In the genomic region with DNA sequence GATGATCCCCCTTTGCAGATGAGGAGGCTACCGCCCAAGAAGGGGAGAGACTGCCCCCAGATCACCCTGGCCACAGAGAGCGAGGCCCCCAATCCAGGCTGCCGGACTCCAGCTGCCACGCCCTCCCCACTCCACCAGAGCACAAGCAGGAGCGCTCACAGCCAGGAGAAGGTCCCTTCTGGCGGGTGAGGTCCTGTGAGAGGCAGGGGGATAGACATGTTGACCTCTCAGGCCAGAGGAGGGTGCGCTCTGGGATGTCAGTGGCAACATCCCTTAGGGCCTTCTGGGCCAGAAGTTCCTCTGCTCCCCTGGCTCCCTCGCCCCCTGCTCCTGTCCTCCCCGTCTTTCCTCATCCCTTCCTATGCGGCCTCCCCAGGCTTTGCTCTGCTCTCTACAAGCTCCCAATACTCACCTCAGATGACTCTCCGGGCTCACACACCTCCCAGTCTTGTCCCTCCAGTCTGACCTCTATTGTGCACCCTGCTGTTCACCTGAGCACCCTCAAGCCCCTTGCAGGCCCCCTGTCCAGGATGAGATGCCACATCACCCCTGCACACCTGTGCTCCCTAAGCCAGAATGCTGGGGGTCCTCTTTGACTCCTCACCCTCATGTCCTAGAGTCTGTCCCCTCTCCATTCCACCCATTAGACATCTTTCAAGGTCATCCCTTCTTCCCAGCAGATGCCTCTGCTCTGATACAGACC, we compare ENCODE assay signal across 7 cellular contexts. TPM values are rescaled to one million over a fixed set of nuclear protein-coding genes. Genes with fewer than 3 reads are reported as not detected.
DNase-seq lines count a peak whose midpoint lies in the region; TF ChIP-seq lines count a peak whose summit lies in the region.

No MANE protein-coding gene starts in this region.

- H2BK120ac ChIP-seq in mesendoderm (ENCODE audit: low read depth, low read length), result no peak overlapping the region

- H3K79me1 ChIP-seq in mesendoderm (ENCODE audit: low read length), result no peaks in the 10 kb centered on the region

- no peaks in the 10 kb centered on the region for H3K36me3 ChIP-seq in DOHH2 (ENCODE audit: control insufficient read depth, low read length)
- H3K36me3 ChIP-seq in MM.1S (replicated peaks; ENCODE audit: insufficient read depth, low read length), result no peaks in the 10 kb centered on the region
- H3K36me3 ChIP-seq in prostate gland, result no peaks in the 10 kb centered on the region
- H3K36me3 ChIP-seq in mesendoderm (ENCODE audit: control insufficient read depth, insufficient read depth, low read length), result no peaks in the 10 kb centered on the region

- 67% methylated on average over 10 of the region's 11 CpGs for WGBS in prostate gland
- WGBS in mesendoderm (ENCODE audit: extremely low coverage, insufficient coverage, low lambda C conversion rate), result no CpG with 5 or more reads among the region's 11 CpGs

- no peak overlapping the region for H3K56ac ChIP-seq in mesendoderm (ENCODE audit: low read length)

- H3K9me3 ChIP-seq in DOHH2 (ENCODE audit: control insufficient read depth, insufficient read depth, low read length) (no peaks in the 10 kb centered on the region), MM.1S (replicated peaks; ENCODE audit: insufficient read depth, low read length) (no peaks in the 10 kb centered on the region), prostate gland (no peaks in the 10 kb centered on the region)

- peaks cover 8% of the 10 kb centered on the region; the same call in 1 of the 2 replicates for H3K4me1 ChIP-seq in DOHH2 (ENCODE audit: control insufficient read depth, low read length)
- H3K4me1 ChIP-seq in MM.1S (ENCODE audit: low read length), result peaks cover 16% of the 10 kb centered on the region
- no peaks in the 10 kb centered on the region for H3K4me1 ChIP-seq in prostate gland (replicated peaks)
- H3K4me1 ChIP-seq in mesendoderm (ENCODE audit: control insufficient read depth, low read depth, low read length), result no peaks in the 10 kb centered on the region

- intact Hi-C loops in prostate gland (cut with DNase I), result loop anchor here (1.0 to 5.0 kb wide), 2 partner anchors 125 to 427 kb away; partner anchors contain the start of gene DLX3

- no peaks in the 10 kb centered on the region for H3K9me2 ChIP-seq in DOHH2 (replicated peaks; ENCODE audit: control insufficient read depth, low read length)
- H3K9me2 ChIP-seq in MM.1S (replicated peaks; ENCODE audit: insufficient read depth, low read length), result no peaks in the 10 kb centered on the region

- H3K27me3 ChIP-seq in DOHH2 (ENCODE audit: control insufficient read depth, low read length) (peaks cover 49% of the 10 kb centered on the region), MM.1S (replicated peaks; ENCODE audit: insufficient read depth, low read length) (peaks cover 58% of the 10 kb centered on the region), prostate gland (replicated peaks; ENCODE audit: insufficient read depth) (no peaks in the 10 kb centered on the region), mesendoderm (ENCODE audit: insufficient read depth, low read length, poor library complexity) (no peaks in the 10 kb centered on the region)

- no peak overlapping the region for H4K8ac ChIP-seq in mesendoderm (ENCODE audit: low read depth, low read length)

- TF ChIP-seq CTCF in DOHH2 (IDR thresholded peaks at IDR 0.05; ENCODE audit: low read depth, low read length, poor library complexity, severe bottlenecking) (no peak), MM.1S (IDR thresholded peaks at IDR 0.05; ENCODE audit: low read length) (no peak), coronary artery (IDR thresholded peaks at IDR 0.05) (no peak), prostate gland (IDR thresholded peaks at IDR 0.05) (no peak)

- DNase-seq in MM.1S (no peak), coronary artery (ENCODE audit: low spot score) (peak; percentile 72), prostate gland (ENCODE audit: low spot score) (no peak), mesendoderm (no peak), cerebellar nuclear complex (lab: John Stamatoyannopoulos, UW) (no peak), occipital lobe (lab: John Stamatoyannopoulos, UW) (no peak)

- H3K79me2 ChIP-seq in DOHH2 (ENCODE audit: control insufficient read depth, low read length) (no peaks in the 10 kb centered on the region), MM.1S (ENCODE audit: low read length) (no peaks in the 10 kb centered on the region), mesendoderm (ENCODE audit: control insufficient read depth, insufficient read depth, low read length) (no peaks in the 10 kb centered on the region)

- H4K20me1 ChIP-seq in DOHH2 (ENCODE audit: control insufficient read depth, insufficient read depth, low read depth, low read length) (no peaks in the 10 kb centered on the region), MM.1S (ENCODE audit: insufficient read depth, low read length) (no peaks in the 10 kb centered on the region)

- H2BK15ac ChIP-seq in mesendoderm (replicated peaks; ENCODE audit: low read depth), result no peak overlapping the region

- no peak overlapping the region for H3K27ac ChIP-seq in DOHH2 (ENCODE audit: low read depth, low read length)
- H3K27ac ChIP-seq in MM.1S (ENCODE audit: low read length), result no peak overlapping the region
- H3K27ac ChIP-seq in coronary artery, result peak overlapping the region; percentile 81 to 82
- peak overlapping the region; percentile 37 to 67 for H3K27ac ChIP-seq in prostate gland
- H3K27ac ChIP-seq in mesendoderm (ENCODE audit: low read depth, low read length), result no peak overlapping the region

- H2BK5ac ChIP-seq in mesendoderm (ENCODE audit: low read length), result no peak overlapping the region

- H3F3A ChIP-seq in DOHH2 (ENCODE audit: control insufficient read depth, insufficient read depth) (peaks cover 4% of the 10 kb centered on the region), MM.1S (ENCODE audit: insufficient read depth, low read length) (peaks cover 19% of the 10 kb centered on the region)

- H3K4me3 ChIP-seq in DOHH2 (ENCODE audit: low read length) (peak overlapping the region; percentile 81; the same call in 1 of the 2 replicates), MM.1S (ENCODE audit: low read length) (0 out of 2 replicates have a peak overlapping the region, but pooled peaks have one; percentile 74), coronary artery (no peak overlapping the region), prostate gland (no peak overlapping the region), mesendoderm (ENCODE audit: low read length) (no peak overlapping the region)

- peak overlapping the region; percentile 66 for H2AFZ ChIP-seq in MM.1S (ENCODE audit: low read length)

- H3K23ac ChIP-seq in mesendoderm (ENCODE audit: low read length), result no peak overlapping the region

- no peak for TF ChIP-seq POLR2A in prostate gland (IDR thresholded peaks at IDR 0.05)

- 0 out of 2 replicates have a peak overlapping the region, but pooled peaks have one; percentile 16 for H3K9ac ChIP-seq in MM.1S (ENCODE audit: low read length)
- no peak overlapping the region for H3K9ac ChIP-seq in mesendoderm (ENCODE audit: low read length)

- no peak overlapping the region for H3K4ac ChIP-seq in mesendoderm (ENCODE audit: low read depth, low read length)

- no peak overlapping the region for H2AK5ac ChIP-seq in mesendoderm (ENCODE audit: low read length)

- no peak overlapping the region for H3K18ac ChIP-seq in mesendoderm (ENCODE audit: low read length)

- H3K4me2 ChIP-seq in DOHH2 (ENCODE audit: low read length) (peak overlapping the region; percentile 73), MM.1S (ENCODE audit: low read depth, low read length) (peak overlapping the region; percentile 74), mesendoderm (ENCODE audit: low read length) (no peak overlapping the region)

- H4K5ac ChIP-seq in mesendoderm (ENCODE audit: low read length), result no peak overlapping the region

RNA-seq across cellular contexts. Expression of gene NXPH3, which starts 5.0 kb away (rescaled TPM):
- total RNA-seq in prostate gland (10 to 100 TPM in 1 of 2 donors, 1 to 10 TPM in 1; 4.7 to 15.5 TPM), occipital lobe (17.9 TPM)
- 0.27 TPM for polyA plus RNA-seq in mesendoderm (2013, experiment 1 of 2)
- 0.38 TPM for polyA plus RNA-seq in mesendoderm (2013, experiment 2 of 2)

Comparison
In these comparisons a context has a peak if more than half of its experiments do, and no peak if none do; other contexts are left out.
1. H3K27ac ChIP-seq: peak in coronary artery (2 of 2) and prostate gland (2 of 2); none in DOHH2 (single experiment), MM.1S (single experiment) and mesendoderm (single experiment).
2. H3K4me3 ChIP-seq: peak in DOHH2 (single experiment) and MM.1S (single experiment); none in coronary artery (single experiment), prostate gland (0 of 2) and mesendoderm (single experiment).